8 cellular contexts compared by ENCODE assay signal in genomic region chr9:132575005-132575609, GRCh38. TPM values are rescaled to one million over a fixed set of nuclear protein-coding genes. Genes with fewer than 3 reads are reported as not detected.
DNase-seq lines count a peak whose midpoint lies in the region; ATAC-seq and TF ChIP-seq lines count a peak whose summit lies in the region.

No MANE protein-coding gene starts in this region.

- H3K4me1 ChIP-seq in right lobe of liver, result no peaks in the 10 kb centered on the region

- peak; percentile 85 to 96 (median 89) for ATAC-seq in right lobe of liver
- ATAC-seq in HG03139 (IDR thresholded peaks at IDR 0.05; ENCODE audit: unreplicated experiment), result no peak

- H3K27me3 ChIP-seq in right lobe of liver, result peaks cover 0 to 19% of the 10 kb centered on the region in 2 donors

- peaks cover 54% of the 10 kb centered on the region for H3K27me3 Mint-ChIP-seq in T-helper 2 cell treated with Interferon-gamma antibody and Interleukin-4, amounts not matched to agents 5 μg/mL and 100 μg/mL, for 36 hours (ENCODE audit: low read depth)
- peaks cover 55% of the 10 kb centered on the region for H3K27me3 Mint-ChIP-seq in chondrocyte (ENCODE audit: low read depth)

- no peak overlapping the region for H3K27ac ChIP-seq in right lobe of liver

- no peak overlapping the region for H3K4me3 Mint-ChIP-seq in T-helper 2 cell treated with Interferon-gamma antibody and Interleukin-4, amounts not matched to agents 5 μg/mL and 100 μg/mL, for 36 hours
- no peak overlapping the region for H3K4me3 Mint-ChIP-seq in chondrocyte (ENCODE audit: unreplicated experiment)

- H3K9me3 Mint-ChIP-seq in T-helper 2 cell treated with Interferon-gamma antibody and Interleukin-4, amounts not matched to agents 5 μg/mL and 100 μg/mL, for 36 hours, result no peaks in the 10 kb centered on the region
- no peaks in the 10 kb centered on the region for H3K9me3 Mint-ChIP-seq in chondrocyte (ENCODE audit: low read depth)

- no peaks in the 10 kb centered on the region for H3K36me3 ChIP-seq in right lobe of liver

- intact Hi-C loops in right lobe of liver (cut with DNase I), result loop anchor here (5.0 kb wide), 1 partner anchor 68 kb away; no protein-coding TSS in a partner anchor

- TF ChIP-seq CTCF in chondrocyte (IDR thresholded peaks at IDR 0.05), result peak; percentile 90
- TF ChIP-seq CTCF in right lobe of liver (IDR thresholded peaks at IDR 0.05), result peak; percentile 60 to 70 (median 68)

- no peaks in the 10 kb centered on the region for H3K36me3 Mint-ChIP-seq in T-helper 2 cell treated with Interferon-gamma antibody and Interleukin-4, amounts not matched to agents 5 μg/mL and 100 μg/mL, for 36 hours (ENCODE audit: low read depth)
- H3K36me3 Mint-ChIP-seq in chondrocyte (ENCODE audit: low read depth), result no peaks in the 10 kb centered on the region

- TF ChIP-seq POLR2A in right lobe of liver (IDR thresholded peaks at IDR 0.05), result no peak

- H3K4me3 ChIP-seq in right lobe of liver, result no peak overlapping the region

- DNase-seq in activated naive CD4-positive, alpha-beta T cell treated with Interleukin-2 at 50 U/mL for 16 hours, result peak; percentile 36
- no peak for DNase-seq in activated naive CD4-positive, alpha-beta T cell treated with anti-CD3 and anti-CD28 coated beads, Interleukin-2, amount 50 U/mL, for 16 hours
- DNase-seq in NCI-H128 (lab: John Stamatoyannopoulos, UW; ENCODE audit: unreplicated experiment) (peak; percentile 61), chondrocyte (ENCODE audit: low spot score) (no peak), right lobe of liver (peak; percentile 62 to 80 (median 79))
- DNase-seq in T-helper 2 cell treated with Interferon-gamma antibody and Interleukin-4, amounts not matched to agents 5 μg/mL and 100 μg/mL, for 36 hours (ENCODE audit: low spot score), result peak; percentile 14
- DNase-seq in stimulated activated CD8-positive, alpha-beta memory T cell treated with anti-CD3 and anti-CD28 coated beads, Interleukin-4, amount 100 ng/mL, for 24 hours (ENCODE audit: low read depth), result peak; percentile 22

- WGBS in right lobe of liver (ENCODE audit: insufficient coverage, low coverage, low lambda C conversion rate, missing lambda C conversion rate), result 23% methylated on average over 7 of the region's 16 CpGs

- H3K4me1 Mint-ChIP-seq in T-helper 2 cell treated with Interferon-gamma antibody and Interleukin-4, amounts not matched to agents 5 μg/mL and 100 μg/mL, for 36 hours (ENCODE audit: low read depth), result no peaks in the 10 kb centered on the region
- peaks cover 6% of the 10 kb centered on the region for H3K4me1 Mint-ChIP-seq in chondrocyte (ENCODE audit: low read depth)

- H3K27ac Mint-ChIP-seq in T-helper 2 cell treated with Interferon-gamma antibody and Interleukin-4, amounts not matched to agents 5 μg/mL and 100 μg/mL, for 36 hours, result no peak overlapping the region
- no peak overlapping the region for H3K27ac Mint-ChIP-seq in chondrocyte (ENCODE audit: unreplicated experiment)

- H3K9me3 ChIP-seq in right lobe of liver, result no peaks in the 10 kb centered on the region

RNA-seq across cellular contexts. Expression of gene BARHL1, which starts 7.3 kb away (rescaled TPM):
- total RNA-seq in chondrocyte (not detected in 3 replicates), right lobe of liver (not detected)

Comparison
In these comparisons a context has a peak if more than half of its experiments do, and no peak if none do; other contexts are left out.
1. DNase-seq: peak in activated naive CD4-positive, alpha-beta T cell treated with Interleukin-2 at 50 U/mL for 16 hours (single experiment), NCI-H128 (single experiment), T-helper 2 cell treated with Interferon-gamma antibody and Interleukin-4, amounts not matched to agents 5 μg/mL and 100 μg/mL, for 36 hours (single experiment), right lobe of liver (3 of 3) and stimulated activated CD8-positive, alpha-beta memory T cell treated with anti-CD3 and anti-CD28 coated beads, Interleukin-4, amount 100 ng/mL, for 24 hours (single experiment); none in activated naive CD4-positive, alpha-beta T cell treated with anti-CD3 and anti-CD28 coated beads, Interleukin-2, amount 50 U/mL, for 16 hours (single experiment) and chondrocyte (single experiment).